ENCODE assay signal across 9 cellular contexts in the genomic region with DNA sequence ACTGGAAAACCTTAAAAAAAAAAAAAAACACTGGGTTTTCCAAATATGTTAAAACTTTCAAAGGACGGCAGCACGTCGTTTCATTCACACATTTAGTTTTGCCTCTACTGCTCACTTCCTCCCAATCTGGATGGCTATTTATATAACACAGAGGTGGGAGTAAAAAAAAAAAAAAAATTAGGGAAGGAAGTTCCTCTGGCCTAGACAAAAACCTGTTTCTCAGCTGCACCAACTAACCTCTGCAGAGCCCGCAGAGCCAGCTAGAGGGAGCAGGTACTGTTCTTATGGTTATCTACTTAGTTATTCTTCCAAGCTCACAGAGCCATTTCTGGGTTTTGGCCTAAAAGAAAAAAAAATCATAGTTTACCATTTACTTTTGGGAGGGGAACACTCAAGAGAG. TPM values are rescaled to one million over a fixed set of nuclear protein-coding genes. Genes with fewer than 3 reads are reported as not detected.
DNase-seq lines count a peak whose midpoint lies in the region; ATAC-seq, FAIRE-seq and TF ChIP-seq lines count a peak whose summit lies in the region.
"Had no signal": no experiment of that assay in that cellular context is flagged by ENCODE, and none has a peak within 500 bp of the region (broad histone marks: within the 10 kb centered on the region; RNA-seq: fewer than 3 reads in every experiment).

No MANE protein-coding gene starts in this region.

- peaks cover 6 to 20% of the 10 kb centered on the region in 2 donors for H3K36me3 Mint-ChIP-seq in naive B cell
- H3K36me3 Mint-ChIP-seq in activated naive CD8-positive, alpha-beta T cell treated with anti-CD3 and anti-CD28 coated beads, Interleukin-2, amount 50 U/mL, for 24 hours (ENCODE audit: low read depth), result peaks cover 45% of the 10 kb centered on the region

- FAIRE-seq in G401.6 (lab: Jason Lieb, UNC), result peak; percentile 51

- no peaks in the 10 kb centered on the region for H3K27me3 ChIP-seq in dorsolateral prefrontal cortex

- H3K4me3 Mint-ChIP-seq in naive B cell, result peak overlapping the region in 7 of 8 donors; percentile 21 to 89 (median 70)
- H3K4me3 Mint-ChIP-seq in activated naive CD8-positive, alpha-beta T cell treated with anti-CD3 and anti-CD28 coated beads, Interleukin-2, amount 50 U/mL, for 24 hours, result no peak overlapping the region
- H3K4me3 Mint-ChIP-seq: activated naive CD8-positive, alpha-beta T cell treated with anti-CD3 and anti-CD28 coated beads, Interleukin-2, amount 10 ng/mL, durations not matched to agents 7 days and 5 days had no signal

- intact Hi-C loops in dorsolateral prefrontal cortex (cut with DNase I), result no loop called here

- DNase-seq in NOMO-1 treated with DMSO at 0.1 percent for 48 hours (lab: John Stamatoyannopoulos, UW; ENCODE audit: unreplicated experiment) (peak; percentile 94), dorsolateral prefrontal cortex (peak in 5 of 10 donors; percentile 48 to 57 (median 53)), naive B cell (peak; percentile 51), NAMALWA (ENCODE audit: low spot score) (no peak)
- no peak for DNase-seq in activated naive CD8-positive, alpha-beta T cell treated with anti-CD3 and anti-CD28 coated beads, Interleukin-2, amount 50 U/mL, for 24 hours
- DNase-seq: activated naive CD8-positive, alpha-beta T cell treated with anti-CD3 and anti-CD28 coated beads, Interleukin-2, amount 10 ng/mL, durations not matched to agents 7 days and 5 days had no signal

- no peaks in the 10 kb centered on the region for H3K9me3 Mint-ChIP-seq in naive B cell
- no peaks in the 10 kb centered on the region for H3K9me3 Mint-ChIP-seq in activated naive CD8-positive, alpha-beta T cell treated with anti-CD3 and anti-CD28 coated beads, Interleukin-2, amount 50 U/mL, for 24 hours
- H3K9me3 Mint-ChIP-seq: activated naive CD8-positive, alpha-beta T cell treated with anti-CD3 and anti-CD28 coated beads, Interleukin-2, amount 10 ng/mL, durations not matched to agents 7 days and 5 days had no signal

- no peaks in the 10 kb centered on the region for H3K27me3 Mint-ChIP-seq in naive B cell
- H3K27me3 Mint-ChIP-seq in activated naive CD8-positive, alpha-beta T cell treated with anti-CD3 and anti-CD28 coated beads, Interleukin-2, amount 50 U/mL, for 24 hours, result no peaks in the 10 kb centered on the region
- H3K27me3 Mint-ChIP-seq: activated naive CD8-positive, alpha-beta T cell treated with anti-CD3 and anti-CD28 coated beads, Interleukin-2, amount 10 ng/mL, durations not matched to agents 7 days and 5 days had no signal

- peak overlapping the region in 40 of 59 donors; percentile 1 to 80 (median 55) for H3K27ac ChIP-seq in dorsolateral prefrontal cortex

- TF ChIP-seq CTCF in dorsolateral prefrontal cortex (IDR thresholded peaks at IDR 0.05 in 54 of 56, conservative IDR thresholded peaks at IDR 0.05 in 2 of 56; ENCODE audit: low read depth in 1 of 56, partially characterized antibody in 56 of 56), result peak in 52 of 56 donors; percentile 7 to 61 (median 42)

- no peak overlapping the region for H3K4me3 ChIP-seq in dorsolateral prefrontal cortex

- peak; percentile 90 for ATAC-seq in naive B cell (ENCODE audit: low read depth in 2 of 2)
- no peak for ATAC-seq in HG02642 (IDR thresholded peaks at IDR 0.05; ENCODE audit: poor library complexity, unreplicated experiment)
- ATAC-seq in activated naive CD8-positive, alpha-beta T cell treated with anti-CD3 and anti-CD28 coated beads, Interleukin-2, amount 50 U/mL, for 24 hours, result no peak
- no peak for ATAC-seq in GM19455 (IDR thresholded peaks at IDR 0.05; ENCODE audit: unreplicated experiment)

- peak overlapping the region in 5 of 6 donors; percentile 21 to 96 (median 82) for H3K27ac Mint-ChIP-seq in naive B cell
- no peak overlapping the region for H3K27ac Mint-ChIP-seq in activated naive CD8-positive, alpha-beta T cell treated with anti-CD3 and anti-CD28 coated beads, Interleukin-2, amount 50 U/mL, for 24 hours
- H3K27ac Mint-ChIP-seq: activated naive CD8-positive, alpha-beta T cell treated with anti-CD3 and anti-CD28 coated beads, Interleukin-2, amount 10 ng/mL, durations not matched to agents 7 days and 5 days had no signal

- peaks cover 40 to 56% (median 46%) of the 10 kb centered on the region in 3 donors for H3K4me1 Mint-ChIP-seq in naive B cell
- H3K4me1 Mint-ChIP-seq in activated naive CD8-positive, alpha-beta T cell treated with anti-CD3 and anti-CD28 coated beads, Interleukin-2, amount 50 U/mL, for 24 hours, result peaks cover 13% of the 10 kb centered on the region

RNA-seq across cellular contexts. Expression of a gene that starts 28.1 kb away (rescaled TPM):
- 10 to 100 TPM; 25.8 to 83.3 (median 55.1) TPM for total RNA-seq in dorsolateral prefrontal cortex
- 1 to 10 TPM; 2.1 to 5.8 (median 3.0) TPM for polyA plus RNA-seq in naive B cell (ENCODE audit: low read depth in 6 of 6)

RNA-seq across cellular contexts. Expression of a gene that starts 38.9 kb away (rescaled TPM):
- 10 to 100 TPM; 23.2 to 57.6 (median 40.4) TPM for total RNA-seq in dorsolateral prefrontal cortex
- polyA plus RNA-seq in naive B cell (ENCODE audit: low read depth in 6 of 6), result 10 to 100 TPM; 16.6 to 21.0 (median 18.6) TPM

Comparison
In these comparisons a context has a peak if more than half of its experiments do, and no peak if none do; other contexts are left out.
1. DNase-seq: peak in NOMO-1 treated with DMSO at 0.1 percent for 48 hours (single experiment) and naive B cell (single experiment); none in activated naive CD8-positive, alpha-beta T cell treated with anti-CD3 and anti-CD28 coated beads, Interleukin-2, amount 50 U/mL, for 24 hours (single experiment) and NAMALWA (single experiment).
2. ATAC-seq: peak in naive B cell (2 of 2); none in HG02642 (single experiment), activated naive CD8-positive, alpha-beta T cell treated with anti-CD3 and anti-CD28 coated beads, Interleukin-2, amount 50 U/mL, for 24 hours (single experiment) and GM19455 (single experiment).